Comparison of ENCODE assay signal across 8 cellular contexts in genomic region chr2:54454922-54455583, GRCh38. TPM values are rescaled to one million over a fixed set of nuclear protein-coding genes. Genes with fewer than 3 reads are reported as not detected.
A peak's percentile ranks its signal among the peaks of the same experiment; 100 is the strongest.
DNase-seq lines count a peak whose midpoint lies in the region; ATAC-seq and TF ChIP-seq lines count a peak whose summit lies in the region.

No MANE protein-coding gene starts in this region.

- H3K79me2 ChIP-seq in ACC112 (ENCODE audit: control insufficient read depth, insufficient read depth, low read length, unreplicated experiment), result peaks cover 33% of the 10 kb centered on the region

- H3K4me3 Mint-ChIP-seq in MCF 10A (ENCODE audit: unreplicated experiment), result peak overlapping the region; percentile 76

- H3K27me3 Mint-ChIP-seq in MCF 10A (ENCODE audit: insufficient read depth, unreplicated experiment), result no peaks in the 10 kb centered on the region

- no TSS peak for BruUV-seq in MCF 10A (replicated peaks; lab: Mats Ljungman, UMichigan)

- H3K27ac Mint-ChIP-seq in MCF 10A (ENCODE audit: low read depth, unreplicated experiment), result no peak overlapping the region

- H3K9me3 Mint-ChIP-seq in MCF 10A (ENCODE audit: unreplicated experiment), result no peaks in the 10 kb centered on the region

- POLR2A ChIA-PET in MCF 10A (lab: Yijun Ruan, JAX), result no interaction called here

- intact Hi-C loops in MCF 10A (cut with micrococcal nuclease), result no loop called here

- H3K4me3 ChIP-seq in ACC112 (ENCODE audit: low read depth, low read length), result peak overlapping the region; percentile 82

- no peaks in the 10 kb centered on the region for H3K4me1 Mint-ChIP-seq in MCF 10A (ENCODE audit: insufficient read depth, unreplicated experiment)

- peak; percentile 2 for ATAC-seq in left lobe of liver

- CTCF ChIA-PET in MCF 10A (lab: Yijun Ruan, JAX), result no interaction called here

- H3K27me3 ChIP-seq in ACC112 (ENCODE audit: insufficient read depth, low read length), result no peaks in the 10 kb centered on the region

- H3K36me3 ChIP-seq in ACC112 (ENCODE audit: insufficient read depth, low read length), result no peaks in the 10 kb centered on the region

- H3K36me3 Mint-ChIP-seq in MCF 10A (ENCODE audit: insufficient read depth, unreplicated experiment), result no peaks in the 10 kb centered on the region

- DNase-seq in HuH-7.5 (ENCODE audit: low spot score), result peak; percentile 31
- no peak for DNase-seq in MCF 10A (ENCODE audit: unreplicated experiment)
- no peak for DNase-seq in left lobe of liver (ENCODE audit: low spot score)
- DNase-seq in NCI-H2171 treated with DMSO at 0.1 percent for 48 hours (lab: John Stamatoyannopoulos, UW), result no peak
- DNase-seq in NCI-H446 treated with DMSO at 0.1 percent for 48 hours (lab: John Stamatoyannopoulos, UW), result no peak
- no peak for DNase-seq in KG1 (lab: John Stamatoyannopoulos, UW)

- peak overlapping the region; percentile 54 for H2AFZ ChIP-seq in ACC112 (ENCODE audit: low read length, unreplicated experiment)

- peaks cover 22% of the 10 kb centered on the region for H3K4me1 ChIP-seq in ACC112 (ENCODE audit: control insufficient read depth, insufficient read depth, low read length, unreplicated experiment)

- TF ChIP-seq CTCF in MCF 10A (IDR thresholded peaks at IDR 0.05; ENCODE audit: unreplicated experiment), result no peak

- no peak overlapping the region for H3K27ac ChIP-seq in ACC112 (ENCODE audit: low read depth, low read length)
- H3K27ac ChIP-seq in temporal lobe (ENCODE audit: low read depth, low read length), result peak overlapping the region; percentile 98

RNA-seq across cellular contexts. Expression of gene SPTBN1, which starts 1.1 kb away (rescaled TPM):
- total RNA-seq in MCF 10A (2022) (148 and 171 TPM in 2 replicates), left lobe of liver (108 TPM), temporal lobe (361 TPM)
